Comparison of ENCODE assay signal across 24 cellular contexts in genomic region chr5:21594566-21594965, GRCh38.
DNase-seq lines count a peak whose midpoint lies in the region; ATAC-seq and TF ChIP-seq lines count a peak whose summit lies in the region.
"Had no signal": no experiment of that assay in that cellular context is flagged by ENCODE, and none has a peak within 500 bp of the region (broad histone marks: within the 10 kb centered on the region; RNA-seq: fewer than 3 reads in every experiment).

No MANE protein-coding gene starts in this region.

- H3K36me3 ChIP-seq in mesendoderm (ENCODE audit: control insufficient read depth, insufficient read depth, low read length), result no peaks in the 10 kb centered on the region
- H3K36me3 ChIP-seq: BE2C; BLaER1 treated with 17β-estradiol and CSF1 and Interleukin-3, amounts not matched to agents 10 nM and 100 nM had no signal

- H3K27me3 Mint-ChIP-seq in WTC11 (ENCODE audit: low read depth), result no peaks in the 10 kb centered on the region; the same call in 1 of the 2 replicates
- H3K27me3 Mint-ChIP-seq: CD4-positive, alpha-beta T cell had no signal

- H3K36me3 Mint-ChIP-seq in WTC11, result peaks cover 13% of the 10 kb centered on the region
- H3K36me3 Mint-ChIP-seq: CD14-positive monocyte had no signal

- no peak overlapping the region for H3K4me3 Mint-ChIP-seq in WTC11
- H3K4me3 Mint-ChIP-seq: CD14-positive monocyte; CD4-positive, alpha-beta T cell; CD8-positive, alpha-beta memory T cell had no signal

- POLR2A ChIA-PET in WTC11 (lab: Charles Lee), result no interaction called here

- no peak overlapping the region for H3K23ac ChIP-seq in mesendoderm (ENCODE audit: low read length)

- H2BK120ac ChIP-seq in mesendoderm (ENCODE audit: low read depth, low read length), result no peak overlapping the region

- DNase-seq in ELF-1 (ENCODE audit: low read depth, low spot score), result peak; percentile 51
- peak; percentile 79 for DNase-seq in NCI-H146 (lab: John Stamatoyannopoulos, UW)
- DNase-seq in WTC11 (ENCODE audit: low spot score), result no peak
- peak; percentile 25 for DNase-seq in mesendoderm
- DNase-seq in 8988T, result no peak
- DNase-seq in NCI-H510A (lab: John Stamatoyannopoulos, UW), result no peak
- no peak for DNase-seq in T-helper 9 cell
- DNase-seq: ACHN; AML-193; BE2C; CD4-positive, alpha-beta T cell; CD8-positive, alpha-beta memory T cell; DMS 273 treated with DMSO at 0.1 percent for 48 hours; DMS79; EL; GF-D8; GOT3; H7 had no signal

- no peaks in the 10 kb centered on the region for H3K79me2 ChIP-seq in mesendoderm (ENCODE audit: control insufficient read depth, insufficient read depth, low read length)

- H4K8ac ChIP-seq in mesendoderm (ENCODE audit: low read depth, low read length), result no peak overlapping the region

- H3K27ac ChIP-seq in mesendoderm (ENCODE audit: low read depth, low read length), result no peak overlapping the region
- H3K27ac ChIP-seq: 22Rv1; A549; BLaER1 treated with 17β-estradiol and CSF1 and Interleukin-3, amounts not matched to agents 10 nM and 100 nM had no signal

- H3K4me1 Mint-ChIP-seq in WTC11, result peaks cover 15% of the 10 kb centered on the region
- H3K4me1 Mint-ChIP-seq: CD14-positive monocyte; CD8-positive, alpha-beta memory T cell had no signal

- WGBS in mesendoderm (ENCODE audit: extremely low coverage, insufficient coverage, low lambda C conversion rate), result no CpG with 5 or more reads among the region's 2 CpGs

- no peak overlapping the region for H3K4me2 ChIP-seq in mesendoderm (ENCODE audit: low read length)
- H3K4me2 ChIP-seq: A549; BLaER1 treated with 17β-estradiol and CSF1 and Interleukin-3, amounts not matched to agents 10 nM and 100 nM had no signal

- H3K27ac Mint-ChIP-seq in WTC11, result no peak overlapping the region
- H3K27ac Mint-ChIP-seq: CD14-positive monocyte; CD4-positive, alpha-beta T cell; CD8-positive, alpha-beta memory T cell had no signal

- peaks cover 16% of the 10 kb centered on the region for H3K9me3 Mint-ChIP-seq in WTC11

- no peaks in the 10 kb centered on the region for H3K4me1 ChIP-seq in mesendoderm (ENCODE audit: control insufficient read depth, low read depth, low read length)
- H3K4me1 ChIP-seq: A549; BE2C; BLaER1 treated with 17β-estradiol and CSF1 and Interleukin-3, amounts not matched to agents 10 nM and 100 nM had no signal

- CTCF ChIA-PET in WTC11 (lab: Charles Lee), result no interaction called here

- no peaks in the 10 kb centered on the region for H3K27me3 ChIP-seq in mesendoderm (ENCODE audit: insufficient read depth, low read length, poor library complexity)
- H3K27me3 ChIP-seq: BE2C; BLaER1 treated with 17β-estradiol and CSF1 and Interleukin-3, amounts not matched to agents 10 nM and 100 nM had no signal

- H3K4me3 ChIP-seq in mesendoderm (ENCODE audit: low read length), result no peak overlapping the region
- H3K4me3 ChIP-seq: A549; BLaER1 treated with 17β-estradiol and CSF1 and Interleukin-3, amounts not matched to agents 10 nM and 100 nM had no signal

- no peak overlapping the region for H2BK5ac ChIP-seq in mesendoderm (ENCODE audit: low read length)

- no peak overlapping the region for H4K5ac ChIP-seq in mesendoderm (ENCODE audit: low read length)

- H3K4ac ChIP-seq in mesendoderm (ENCODE audit: low read depth, low read length), result no peak overlapping the region

- H2AK5ac ChIP-seq in mesendoderm (ENCODE audit: low read length), result no peak overlapping the region

- no peaks in the 10 kb centered on the region for H3K79me1 ChIP-seq in mesendoderm (ENCODE audit: low read length)

- ATAC-seq in WTC11 (peak; percentile 24; the same call in 1 of the 2 replicates), HG03280 (IDR thresholded peaks at IDR 0.05; ENCODE audit: unreplicated experiment) (no peak)
- ATAC-seq: A549, HCT116 had no signal

- no peak for TF ChIP-seq CTCF in WTC11 (IDR thresholded peaks at IDR 0.05)

- no peak overlapping the region for H2BK15ac ChIP-seq in mesendoderm (replicated peaks; ENCODE audit: low read depth)

- H3K9ac ChIP-seq in mesendoderm (ENCODE audit: low read length), result no peak overlapping the region
- H3K9ac ChIP-seq: BLaER1 treated with 17β-estradiol and CSF1 and Interleukin-3, amounts not matched to agents 10 nM and 100 nM had no signal

- H3K18ac ChIP-seq in mesendoderm (ENCODE audit: low read length), result no peak overlapping the region

- no peak overlapping the region for H3K56ac ChIP-seq in mesendoderm (ENCODE audit: low read length)

TF ChIP-seq in WTC11, 78 proteins besides CTCF, POLR2A, EP300 and RAD21:
- peak; percentile 33 for TF ChIP-seq ZNF423 (CRISPR knock-in tag; IDR thresholded peaks at IDR 0.05)
- no peak for TF ChIP-seq TEAD1 (CRISPR knock-in tag; IDR thresholded peaks at IDR 0.05)
- TF ChIP-seq ZNF416 (CRISPR knock-in tag; IDR thresholded peaks at IDR 0.05), result no peak

Comparison
In these comparisons a context has a peak if more than half of its experiments do, and no peak if none do; other contexts are left out.
1. DNase-seq: peak in ELF-1 (single experiment), NCI-H146 (single experiment) and mesendoderm (single experiment); none in WTC11 (single experiment), 8988T (single experiment), NCI-H510A (single experiment) and T-helper 9 cell (single experiment).